In the genomic region with DNA sequence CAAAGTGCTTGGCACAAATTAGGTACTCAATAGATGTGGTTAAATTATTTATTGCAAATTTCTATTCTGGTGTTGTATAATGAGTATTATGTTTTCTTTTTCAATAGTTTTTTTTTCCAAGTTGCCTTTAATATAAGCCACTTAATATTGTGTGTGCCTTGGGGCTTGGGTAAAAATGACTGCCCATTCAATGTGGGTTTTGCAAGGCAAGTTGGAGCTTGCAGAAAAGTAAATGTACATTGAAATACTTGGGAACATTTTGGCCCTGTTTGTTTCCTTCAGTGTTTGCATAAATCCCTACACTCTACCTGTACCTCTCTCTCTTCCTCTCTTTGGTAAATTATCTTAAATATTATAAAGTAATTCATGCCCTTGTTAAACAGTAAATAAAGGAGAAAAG, we compare ENCODE assay signal across 17 cellular contexts. TPM values are rescaled to one million over a fixed set of nuclear protein-coding genes. Genes with fewer than 3 reads are reported as not detected.
A peak's percentile ranks its signal among the peaks of the same experiment; 100 is the strongest.
DNase-seq lines count a peak whose midpoint lies in the region; FAIRE-seq and TF ChIP-seq lines count a peak whose summit lies in the region.
"Had no signal": no experiment of that assay in that cellular context is flagged by ENCODE, and none has a peak within 500 bp of the region (broad histone marks: within the 10 kb centered on the region; RNA-seq: fewer than 3 reads in every experiment).

No MANE protein-coding gene starts in this region.

- intact Hi-C loops in mammary epithelial cell (cut with micrococcal nuclease) = loop anchor here (5.0 kb wide), 1 partner anchor 40 kb away; no protein-coding TSS in a partner anchor

- dilution Hi-C loops in mammary epithelial cell (cut with HindIII; ENCODE audit: low sequenced_read_pairs) (no loop called here), keratinocyte (cut with MboI; ENCODE audit: extremely low pct_ligation_motif_present, low sequenced_read_pairs) (no loop called here)

- no peak for TF ChIP-seq POLR2A in H54 (IDR thresholded peaks at IDR 0.05; ENCODE audit: low read depth, low read length)

- no peaks in the 10 kb centered on the region for H3K36me3 ChIP-seq in mammary epithelial cell (ENCODE audit: insufficient read depth, low read length)
- H3K36me3 ChIP-seq in keratinocyte (ENCODE audit: control insufficient read depth in 2 of 2, extremely low read depth in 1 of 2, insufficient read depth in 2 of 2, low read length in 2 of 2) = no peaks in the 10 kb centered on the region
- H3K36me3 ChIP-seq: BLaER1 treated with 17β-estradiol and CSF1 and Interleukin-3, amounts not matched to agents 10 nM and 100 nM had no signal

- DNase-seq in DMS79 (lab: John Stamatoyannopoulos, UW) (peak; percentile 23), NCI-H1105 (lab: John Stamatoyannopoulos, UW) (peak; percentile 11), mammary epithelial cell (peak; percentile 52), keratinocyte (ENCODE audit: low read depth, low spot score) (no peak), NCI-H748 (lab: John Stamatoyannopoulos, UW; ENCODE audit: unreplicated experiment) (no peak), H54 (ENCODE audit: insufficient read length, low spot score) (no peak), DMS153 treated with DMSO at 0.1 percent for 48 hours (lab: John Stamatoyannopoulos, UW; ENCODE audit: unreplicated experiment) (no peak)
- DNase-seq: Calu3; CD8-positive, alpha-beta T cell; DMS 273 treated with DMSO at 0.1 percent for 48 hours; GF-D8; GOT3; H9; IMR-90 had no signal

- TF ChIP-seq CTCF in mammary epithelial cell (conservative IDR thresholded peaks at IDR 0.05 in 1 of 2, IDR thresholded peaks at IDR 0.05 in 1 of 2; ENCODE audit: extremely low read depth in 1 of 2, insufficient read depth in 1 of 2, low read depth in 1 of 2, low read length in 2 of 2) (no peak), keratinocyte (optimal IDR thresholded peaks at IDR 0.05 in 1 of 3, IDR thresholded peaks at IDR 0.05 in 1 of 3, conservative IDR thresholded peaks at IDR 0.05 in 1 of 3; ENCODE audit: extremely low read depth in 1 of 3, insufficient read depth in 2 of 3, low read length in 3 of 3) (no peak)

- peaks cover 30% of the 10 kb centered on the region for H3K4me1 ChIP-seq in mammary epithelial cell (ENCODE audit: insufficient read depth, low read length)
- peaks cover 18% of the 10 kb centered on the region for H3K4me1 ChIP-seq in keratinocyte (ENCODE audit: control insufficient read depth, extremely low read depth, insufficient read depth, low read length)

- H4K20me1 ChIP-seq in mammary epithelial cell (ENCODE audit: insufficient read depth, low read length) (no peaks in the 10 kb centered on the region), keratinocyte (ENCODE audit: control insufficient read depth, extremely low read depth, insufficient read depth, low read length) (no peaks in the 10 kb centered on the region)
- H4K20me1 ChIP-seq: BLaER1 treated with 17β-estradiol and CSF1 and Interleukin-3, amounts not matched to agents 10 nM and 100 nM had no signal

- H3K79me2 ChIP-seq in mammary epithelial cell (ENCODE audit: insufficient read depth, low read length) = no peaks in the 10 kb centered on the region
- no peaks in the 10 kb centered on the region for H3K79me2 ChIP-seq in keratinocyte (ENCODE audit: control insufficient read depth, insufficient read depth, low read length)

- no TSS peak for BruUV-seq in mammary epithelial cell (replicated peaks; lab: Mats Ljungman, UMichigan)

- CTCF ChIA-PET in mammary epithelial cell (lab: Charles Lee; ENCODE audit: low non-redundant PET) = no interaction called here

- H3K27me3 ChIP-seq in mammary epithelial cell (ENCODE audit: insufficient read depth, low read length) (no peaks in the 10 kb centered on the region), keratinocyte (ENCODE audit: control insufficient read depth, extremely low read depth, insufficient read depth, low read length) (no peaks in the 10 kb centered on the region)
- H3K27me3 ChIP-seq: BLaER1 treated with 17β-estradiol and CSF1 and Interleukin-3, amounts not matched to agents 10 nM and 100 nM had no signal

- H3K9me3 ChIP-seq in mammary epithelial cell (replicated peaks; ENCODE audit: insufficient read depth, low read length) (peaks cover 10% of the 10 kb centered on the region), keratinocyte (ENCODE audit: control insufficient read depth, low read depth, low read length) (peaks cover 4% of the 10 kb centered on the region)

- H3K4me2 ChIP-seq in mammary epithelial cell (ENCODE audit: insufficient read depth, low read depth, low read length) (peak overlapping the region; percentile 40), keratinocyte (ENCODE audit: control insufficient read depth, extremely low read depth, insufficient read depth, low read depth, low read length) (peak overlapping the region; percentile 23)
- H3K4me2 ChIP-seq: BLaER1 treated with 17β-estradiol and CSF1 and Interleukin-3, amounts not matched to agents 10 nM and 100 nM had no signal

- peak overlapping the region in 1 of 3 experiments; percentile 12 for H3K4me3 ChIP-seq in mammary epithelial cell (replicated peaks in 1 of 3; ENCODE audit: insufficient read depth in 1 of 3, low read depth in 2 of 3, low read length in 3 of 3)
- peak overlapping the region in 1 of 3 experiments; percentile 43 for H3K4me3 ChIP-seq in keratinocyte (ENCODE audit: control insufficient read depth in 2 of 3, extremely low read depth in 1 of 3, insufficient read depth in 2 of 3, low read depth in 1 of 3, low read length in 3 of 3)
- H3K4me3 ChIP-seq: BLaER1 treated with 17β-estradiol and CSF1 and Interleukin-3, amounts not matched to agents 10 nM and 100 nM had no signal

- in situ Hi-C loops in mammary epithelial cell (cut with MboI; ENCODE audit: low sequenced_read_pairs in 2 of 2) = no loop called here

- H3K27ac ChIP-seq in mammary epithelial cell (ENCODE audit: insufficient read depth, low read depth, low read length) (no peak overlapping the region), keratinocyte (ENCODE audit: control insufficient read depth, insufficient read depth, low read length) (no peak overlapping the region)
- H3K27ac ChIP-seq: BLaER1 treated with 17β-estradiol and CSF1 and Interleukin-3, amounts not matched to agents 10 nM and 100 nM had no signal

- H3K9ac ChIP-seq in mammary epithelial cell (ENCODE audit: insufficient read depth, low read length) (no peak overlapping the region), keratinocyte (ENCODE audit: control insufficient read depth, extremely low read depth, insufficient read depth, low read length) (no peak overlapping the region)
- H3K9ac ChIP-seq: BLaER1 treated with 17β-estradiol and CSF1 and Interleukin-3, amounts not matched to agents 10 nM and 100 nM had no signal

- H2AFZ ChIP-seq in mammary epithelial cell (ENCODE audit: low read depth, low read length) (no peak overlapping the region), keratinocyte (ENCODE audit: control insufficient read depth, low read length) (no peak overlapping the region)

- peak; percentile 17 for FAIRE-seq in keratinocyte (lab: Jason Lieb, UNC)
- no peak for FAIRE-seq in H54 (lab: Jason Lieb, UNC)
- FAIRE-seq: HTR-8/SVneo had no signal

- H3K9me1 ChIP-seq in keratinocyte (ENCODE audit: control insufficient read depth, extremely low read depth, insufficient read depth, low read length) = no peaks in the 10 kb centered on the region

RNA-seq across cellular contexts. Expression of gene CCDC81, which starts 2.1 kb away (rescaled TPM):
- under 1 TPM; 0.33 to 0.61 TPM for total RNA-seq in mammary epithelial cell
- polyA plus RNA-seq in mammary epithelial cell (0.08 TPM), keratinocyte (0.06 to 0.42 TPM (median 0.15 TPM) in 3 replicates)
- polyA minus RNA-seq in mammary epithelial cell (not detected), keratinocyte (0.10 to 1.4 TPM in 2 of 3 replicates, not detected in the other)
- 0.35 TPM for polyA plus RNA-seq in keratinocyte (2011; ENCODE audit: low read depth)
- polyA plus RNA-seq in keratinocyte (2011; cell fraction: cytosol; rRNA removed) = 0.05 and 0.07 TPM in 2 replicates
- polyA plus RNA-seq in keratinocyte (2011; cell fraction: nucleus; rRNA removed) = 0.23 and 0.53 TPM in 2 replicates
- polyA plus RNA-seq in keratinocyte (2012; ENCODE audit: low replicate concordance) = 0.11 and 0.65 TPM in 2 replicates
- polyA minus RNA-seq in keratinocyte (2011; cell fraction: cytosol; rRNA and poly(A)+ RNA removed) = not detected
- polyA minus RNA-seq in keratinocyte (2011; cell fraction: nucleus; rRNA and poly(A)+ RNA removed) = 0.63 and 1.6 TPM in 2 replicates
- total RNA-seq: A172 had no signal

Comparison
In these comparisons a context has a peak if more than half of its experiments do, and no peak if none do; other contexts are left out.
1. DNase-seq: peak in DMS79 (single experiment), NCI-H1105 (single experiment) and mammary epithelial cell (single experiment); none in keratinocyte (single experiment), NCI-H748 (single experiment), H54 (single experiment) and DMS153 treated with DMSO at 0.1 percent for 48 hours (single experiment).